In the genomic region with DNA sequence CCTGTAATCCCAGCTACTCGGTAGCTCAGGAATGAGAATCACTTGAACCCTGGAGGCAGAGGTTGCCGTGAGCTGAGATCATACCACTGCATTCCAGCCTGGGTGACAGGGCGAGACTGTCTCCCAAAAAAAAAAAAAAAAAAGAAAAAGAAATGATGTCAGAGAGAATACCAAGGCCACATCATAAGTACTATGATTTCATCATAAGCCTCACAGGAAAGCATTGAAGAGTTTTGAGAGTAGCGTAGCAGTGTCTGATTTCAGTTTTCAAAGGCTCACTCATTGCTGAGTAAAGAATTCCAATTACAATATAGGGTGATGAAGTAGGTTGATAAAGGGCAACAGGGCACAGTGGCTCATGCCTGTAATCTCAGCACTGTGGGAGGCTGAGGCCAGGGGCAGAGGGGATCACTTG, we compare ENCODE assay signal across 1 cellular context.
TF ChIP-seq lines count a peak whose summit lies in the region.

No MANE protein-coding gene starts in this region.

TF ChIP-seq in HEK293, 187 proteins besides CTCF, POLR2A, EP300 and RAD21 (continued from another document):
- TF ChIP-seq, protein P1, sequence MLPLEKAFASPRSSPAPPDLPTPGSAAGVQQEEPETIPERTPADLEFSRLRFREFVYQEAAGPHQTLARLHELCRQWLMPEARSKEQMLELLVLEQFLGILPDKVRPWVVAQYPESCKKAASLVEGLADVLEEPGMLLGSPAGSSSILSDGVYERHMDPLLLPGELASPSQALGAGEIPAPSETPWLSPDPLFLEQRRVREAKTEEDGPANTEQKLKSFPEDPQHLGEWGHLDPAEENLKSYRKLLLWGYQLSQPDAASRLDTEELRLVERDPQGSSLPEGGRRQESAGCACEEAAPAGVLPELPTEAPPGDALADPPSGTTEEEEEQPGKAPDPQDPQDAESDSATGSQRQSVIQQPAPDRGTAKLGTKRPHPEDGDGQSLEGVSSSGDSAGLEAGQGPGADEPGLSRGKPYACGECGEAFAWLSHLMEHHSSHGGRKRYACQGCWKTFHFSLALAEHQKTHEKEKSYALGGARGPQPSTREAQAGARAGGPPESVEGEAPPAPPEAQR (tag by site-specific recombination; IDR thresholded peaks at IDR 0.05): no peak
- TF ChIP-seq ZNF426 (tag by site-specific recombination; IDR thresholded peaks at IDR 0.05) (no peak), YY2 (tag by site-specific recombination; IDR thresholded peaks at IDR 0.05) (no peak), ZNF768 (tag by site-specific recombination; IDR thresholded peaks at IDR 0.05) (no peak), ZBTB21 (tag by site-specific recombination; IDR thresholded peaks at IDR 0.05) (peak; percentile 96), ZNF48 (tag by site-specific recombination; IDR thresholded peaks at IDR 0.05) (no peak), ZNF510 (tag by site-specific recombination; IDR thresholded peaks at IDR 0.05; ENCODE audit: insufficient replicate concordance) (no peak), YY1 (tag by site-specific recombination; IDR thresholded peaks at IDR 0.05) (no peak), ZNF354C (tag by site-specific recombination; IDR thresholded peaks at IDR 0.05; ENCODE audit: borderline replicate concordance, low read depth) (no peak), ZNF792 (tag by site-specific recombination; IDR thresholded peaks at IDR 0.05) (no peak), ZNF830 (tag by site-specific recombination; IDR thresholded peaks at IDR 0.05; ENCODE audit: low read depth) (no peak), ZBTB7A (tag by site-specific recombination; IDR thresholded peaks at IDR 0.05; ENCODE audit: low read depth) (no peak), FEZF1 (tag by site-specific recombination; IDR thresholded peaks at IDR 0.05) (no peak), ZNF561 (tag by site-specific recombination; IDR thresholded peaks at IDR 0.05; ENCODE audit: borderline replicate concordance) (no peak), ZNF155 (tag by site-specific recombination; IDR thresholded peaks at IDR 0.05) (no peak), HOXD13 (CRISPR knock-in tag; IDR thresholded peaks at IDR 0.05; ENCODE audit: borderline replicate concordance) (no peak), ZNF324 (tag by site-specific recombination; IDR thresholded peaks at IDR 0.05) (no peak), ZBTB1 (tag by site-specific recombination; IDR thresholded peaks at IDR 0.05) (no peak), ZNF202 (tag by site-specific recombination; IDR thresholded peaks at IDR 0.05; ENCODE audit: borderline replicate concordance) (no peak), ZEB2 (tag by site-specific recombination; IDR thresholded peaks at IDR 0.05) (peak; percentile 74; the same call in 1 of the 2 replicates), IKZF3 (tag by site-specific recombination; IDR thresholded peaks at IDR 0.05) (no peak), SCRT2 (tag by site-specific recombination; IDR thresholded peaks at IDR 0.05) (peak; percentile 69), ZNF473 (tag by site-specific recombination; IDR thresholded peaks at IDR 0.05) (no peak), ZNF501 (tag by site-specific recombination; IDR thresholded peaks at IDR 0.05) (no peak), ZNF777 (tag by site-specific recombination; IDR thresholded peaks at IDR 0.05; ENCODE audit: borderline replicate concordance) (no peak)
- TF ChIP-seq, protein P2, sequence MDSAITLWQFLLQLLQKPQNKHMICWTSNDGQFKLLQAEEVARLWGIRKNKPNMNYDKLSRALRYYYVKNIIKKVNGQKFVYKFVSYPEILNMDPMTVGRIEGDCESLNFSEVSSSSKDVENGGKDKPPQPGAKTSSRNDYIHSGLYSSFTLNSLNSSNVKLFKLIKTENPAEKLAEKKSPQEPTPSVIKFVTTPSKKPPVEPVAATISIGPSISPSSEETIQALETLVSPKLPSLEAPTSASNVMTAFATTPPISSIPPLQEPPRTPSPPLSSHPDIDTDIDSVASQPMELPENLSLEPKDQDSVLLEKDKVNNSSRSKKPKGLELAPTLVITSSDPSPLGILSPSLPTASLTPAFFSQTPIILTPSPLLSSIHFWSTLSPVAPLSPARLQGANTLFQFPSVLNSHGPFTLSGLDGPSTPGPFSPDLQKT (IDR thresholded peaks at IDR 0.05; ENCODE audit: borderline replicate concordance, low read depth, low read length): no peak
- TF ChIP-seq, protein P3, sequence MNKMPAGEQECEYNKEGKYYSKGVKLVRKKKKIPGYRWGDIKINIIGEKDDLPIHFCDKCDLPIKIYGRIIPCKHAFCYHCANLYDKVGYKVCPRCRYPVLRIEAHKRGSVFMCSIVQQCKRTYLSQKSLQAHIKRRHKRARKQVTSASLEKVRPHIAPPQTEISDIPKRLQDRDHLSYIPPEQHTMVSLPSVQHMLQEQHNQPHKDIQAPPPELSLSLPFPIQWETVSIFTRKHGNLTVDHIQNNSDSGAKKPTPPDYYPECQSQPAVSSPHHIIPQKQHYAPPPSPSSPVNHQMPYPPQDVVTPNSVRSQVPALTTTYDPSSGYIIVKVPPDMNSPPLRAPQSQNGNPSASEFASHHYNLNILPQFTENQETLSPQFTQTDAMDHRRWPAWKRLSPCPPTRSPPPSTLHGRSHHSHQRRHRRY (tag by site-specific recombination; IDR thresholded peaks at IDR 0.05): no peak
- TF ChIP-seq, protein P4, sequence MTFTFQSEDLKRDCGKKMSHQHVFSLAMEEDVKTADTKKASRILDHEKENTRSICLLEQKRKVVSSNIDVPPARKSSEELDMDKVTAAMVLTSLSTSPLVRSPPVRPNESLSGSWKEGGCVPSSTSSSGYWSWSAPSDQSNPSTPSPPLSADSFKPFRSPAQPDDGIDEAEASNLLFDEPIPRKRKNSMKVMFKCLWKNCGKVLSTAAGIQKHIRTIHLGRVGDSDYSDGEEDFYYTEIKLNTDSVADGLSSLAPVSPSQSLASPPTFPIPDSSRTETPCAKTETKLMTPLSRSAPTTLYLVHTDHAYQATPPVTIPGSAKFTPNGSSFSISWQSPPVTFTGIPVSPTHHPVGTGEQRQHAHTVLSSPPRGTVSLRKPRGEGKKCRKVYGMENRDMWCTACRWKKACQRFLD (tag by site-specific recombination; IDR thresholded peaks at IDR 0.05): no peak
- TF ChIP-seq, protein P5, sequence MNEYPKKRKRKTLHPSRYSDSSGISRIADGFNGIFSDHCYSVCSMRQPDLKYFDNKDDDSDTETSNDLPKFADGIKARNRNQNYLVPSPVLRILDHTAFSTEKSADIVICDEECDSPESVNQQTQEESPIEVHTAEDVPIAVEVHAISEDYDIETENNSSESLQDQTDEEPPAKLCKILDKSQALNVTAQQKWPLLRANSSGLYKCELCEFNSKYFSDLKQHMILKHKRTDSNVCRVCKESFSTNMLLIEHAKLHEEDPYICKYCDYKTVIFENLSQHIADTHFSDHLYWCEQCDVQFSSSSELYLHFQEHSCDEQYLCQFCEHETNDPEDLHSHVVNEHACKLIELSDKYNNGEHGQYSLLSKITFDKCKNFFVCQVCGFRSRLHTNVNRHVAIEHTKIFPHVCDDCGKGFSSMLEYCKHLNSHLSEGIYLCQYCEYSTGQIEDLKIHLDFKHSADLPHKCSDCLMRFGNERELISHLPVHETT (tag by site-specific recombination; IDR thresholded peaks at IDR 0.05): peak; percentile 54; the same call in 1 of the 2 replicates
- TF ChIP-seq, protein P6, sequence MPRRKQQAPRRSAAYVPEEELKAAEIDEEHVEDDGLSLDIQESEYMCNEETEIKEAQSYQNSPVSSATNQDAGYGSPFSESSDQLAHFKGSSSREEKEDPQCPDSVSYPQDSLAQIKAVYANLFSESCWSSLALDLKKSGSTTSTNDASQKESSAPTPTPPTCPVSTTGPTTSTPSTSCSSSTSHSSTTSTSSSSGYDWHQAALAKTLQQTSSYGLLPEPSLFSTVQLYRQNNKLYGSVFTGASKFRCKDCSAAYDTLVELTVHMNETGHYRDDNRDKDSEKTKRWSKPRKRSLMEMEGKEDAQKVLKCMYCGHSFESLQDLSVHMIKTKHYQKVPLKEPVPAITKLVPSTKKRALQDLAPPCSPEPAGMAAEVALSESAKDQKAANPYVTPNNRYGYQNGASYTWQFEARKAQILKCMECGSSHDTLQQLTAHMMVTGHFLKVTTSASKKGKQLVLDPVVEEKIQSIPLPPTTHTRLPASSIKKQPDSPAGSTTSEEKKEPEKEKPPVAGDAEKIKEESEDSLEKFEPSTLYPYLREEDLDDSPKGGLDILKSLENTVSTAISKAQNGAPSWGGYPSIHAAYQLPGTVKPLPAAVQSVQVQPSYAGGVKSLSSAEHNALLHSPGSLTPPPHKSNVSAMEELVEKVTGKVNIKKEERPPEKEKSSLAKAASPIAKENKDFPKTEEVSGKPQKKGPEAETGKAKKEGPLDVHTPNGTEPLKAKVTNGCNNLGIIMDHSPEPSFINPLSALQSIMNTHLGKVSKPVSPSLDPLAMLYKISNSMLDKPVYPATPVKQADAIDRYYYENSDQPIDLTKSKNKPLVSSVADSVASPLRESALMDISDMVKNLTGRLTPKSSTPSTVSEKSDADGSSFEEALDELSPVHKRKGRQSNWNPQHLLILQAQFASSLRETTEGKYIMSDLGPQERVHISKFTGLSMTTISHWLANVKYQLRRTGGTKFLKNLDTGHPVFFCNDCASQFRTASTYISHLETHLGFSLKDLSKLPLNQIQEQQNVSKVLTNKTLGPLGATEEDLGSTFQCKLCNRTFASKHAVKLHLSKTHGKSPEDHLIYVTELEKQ (tag by site-specific recombination; IDR thresholded peaks at IDR 0.05; ENCODE audit: borderline replicate concordance): peak; percentile 38; the same call in 1 of the 2 replicates
- TF ChIP-seq, protein P7, sequence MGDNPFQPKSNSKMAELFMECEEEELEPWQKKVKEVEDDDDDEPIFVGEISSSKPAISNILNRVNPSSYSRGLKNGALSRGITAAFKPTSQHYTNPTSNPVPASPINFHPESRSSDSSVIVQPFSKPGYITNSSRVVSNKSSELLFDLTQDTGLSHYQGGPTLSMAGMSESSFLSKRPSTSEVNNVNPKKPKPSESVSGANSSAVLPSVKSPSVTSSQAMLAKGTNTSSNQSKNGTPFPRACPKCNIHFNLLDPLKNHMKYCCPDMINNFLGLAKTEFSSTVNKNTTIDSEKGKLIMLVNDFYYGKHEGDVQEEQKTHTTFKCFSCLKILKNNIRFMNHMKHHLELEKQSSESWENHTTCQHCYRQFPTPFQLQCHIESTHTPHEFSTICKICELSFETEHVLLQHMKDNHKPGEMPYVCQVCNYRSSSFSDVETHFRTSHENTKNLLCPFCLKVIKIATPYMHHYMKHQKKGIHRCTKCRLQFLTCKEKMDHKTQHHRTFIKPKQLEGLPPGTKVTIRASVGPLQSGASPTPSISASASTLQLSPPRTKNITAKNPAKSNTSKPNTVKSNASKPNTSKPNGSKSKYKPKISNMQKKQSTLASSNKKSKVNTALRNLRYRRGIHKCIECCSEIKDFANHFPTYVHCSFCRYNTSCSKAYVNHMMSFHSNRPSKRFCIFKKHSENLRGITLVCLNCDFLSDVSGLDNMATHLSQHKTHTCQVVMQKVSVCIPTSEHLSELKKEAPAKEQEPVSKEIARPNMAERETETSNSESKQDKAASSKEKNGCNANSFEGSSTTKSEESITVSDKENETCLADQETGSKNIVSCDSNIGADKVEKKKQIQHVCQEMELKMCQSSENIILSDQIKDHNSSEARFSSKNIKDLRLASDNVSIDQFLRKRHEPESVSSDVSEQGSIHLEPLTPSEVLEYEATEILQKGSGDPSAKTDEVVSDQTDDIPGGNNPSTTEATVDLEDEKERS (tag by site-specific recombination; IDR thresholded peaks at IDR 0.05): no peak
- TF ChIP-seq, protein P8, sequence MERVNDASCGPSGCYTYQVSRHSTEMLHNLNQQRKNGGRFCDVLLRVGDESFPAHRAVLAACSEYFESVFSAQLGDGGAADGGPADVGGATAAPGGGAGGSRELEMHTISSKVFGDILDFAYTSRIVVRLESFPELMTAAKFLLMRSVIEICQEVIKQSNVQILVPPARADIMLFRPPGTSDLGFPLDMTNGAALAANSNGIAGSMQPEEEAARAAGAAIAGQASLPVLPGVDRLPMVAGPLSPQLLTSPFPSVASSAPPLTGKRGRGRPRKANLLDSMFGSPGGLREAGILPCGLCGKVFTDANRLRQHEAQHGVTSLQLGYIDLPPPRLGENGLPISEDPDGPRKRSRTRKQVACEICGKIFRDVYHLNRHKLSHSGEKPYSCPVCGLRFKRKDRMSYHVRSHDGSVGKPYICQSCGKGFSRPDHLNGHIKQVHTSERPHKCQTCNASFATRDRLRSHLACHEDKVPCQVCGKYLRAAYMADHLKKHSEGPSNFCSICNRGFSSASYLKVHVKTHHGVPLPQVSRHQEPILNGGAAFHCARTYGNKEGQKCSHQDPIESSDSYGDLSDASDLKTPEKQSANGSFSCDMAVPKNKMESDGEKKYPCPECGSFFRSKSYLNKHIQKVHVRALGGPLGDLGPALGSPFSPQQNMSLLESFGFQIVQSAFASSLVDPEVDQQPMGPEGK (tag by site-specific recombination; IDR thresholded peaks at IDR 0.05): no peak
- TF ChIP-seq, protein P9, sequence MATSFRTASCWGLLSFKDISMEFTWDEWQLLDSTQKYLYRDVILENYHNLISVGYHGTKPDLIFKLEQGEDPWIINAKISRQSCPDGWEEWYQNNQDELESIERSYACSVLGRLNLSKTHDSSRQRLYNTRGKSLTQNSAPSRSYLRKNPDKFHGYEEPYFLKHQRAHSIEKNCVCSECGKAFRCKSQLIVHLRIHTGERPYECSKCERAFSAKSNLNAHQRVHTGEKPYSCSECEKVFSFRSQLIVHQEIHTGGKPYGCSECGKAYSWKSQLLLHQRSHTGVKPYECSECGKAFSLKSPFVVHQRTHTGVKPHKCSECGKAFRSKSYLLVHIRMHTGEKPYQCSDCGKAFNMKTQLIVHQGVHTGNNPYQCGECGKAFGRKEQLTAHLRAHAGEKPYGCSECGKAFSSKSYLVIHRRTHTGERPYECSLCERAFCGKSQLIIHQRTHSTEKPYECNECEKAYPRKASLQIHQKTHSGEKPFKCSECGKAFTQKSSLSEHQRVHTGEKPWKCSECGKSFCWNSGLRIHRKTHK (tag by site-specific recombination; IDR thresholded peaks at IDR 0.05): no peak
- TF ChIP-seq, protein P10, sequence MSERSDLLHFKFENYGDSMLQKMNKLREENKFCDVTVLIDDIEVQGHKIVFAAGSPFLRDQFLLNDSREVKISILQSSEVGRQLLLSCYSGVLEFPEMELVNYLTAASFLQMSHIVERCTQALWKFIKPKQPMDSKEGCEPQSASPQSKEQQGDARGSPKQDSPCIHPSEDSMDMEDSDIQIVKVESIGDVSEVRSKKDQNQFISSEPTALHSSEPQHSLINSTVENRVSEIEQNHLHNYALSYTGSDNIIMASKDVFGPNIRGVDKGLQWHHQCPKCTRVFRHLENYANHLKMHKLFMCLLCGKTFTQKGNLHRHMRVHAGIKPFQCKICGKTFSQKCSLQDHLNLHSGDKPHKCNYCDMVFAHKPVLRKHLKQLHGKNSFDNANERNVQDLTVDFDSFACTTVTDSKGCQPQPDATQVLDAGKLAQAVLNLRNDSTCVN (tag by site-specific recombination; optimal IDR thresholded peaks at IDR 0.05): no peak
TF ChIP-seq in HEK293: peak in this region for 19.
